8 cellular contexts compared by ENCODE assay signal in genomic region chrX:23332101-23332887, GRCh38. TPM values are rescaled to one million over a fixed set of nuclear protein-coding genes. Genes with fewer than 3 reads are reported as not detected.
DNase-seq lines count a peak whose midpoint lies in the region.

No MANE protein-coding gene starts in this region.

- H3K27ac Mint-ChIP-seq in activated T-helper 1 cell treated with anti-CD3 and anti-CD28 coated beads, Interleukin-12 subunit alpha, Interleukin-12 subunit beta, Interleukin-2, Interleukin-4 antibody, amounts not matched to agents 30 ng/mL and 10 ng/mL and 1 ng/mL, durations not matched to agents 14 hours and 24 hours and 36 hours, result no peak overlapping the region

- peaks cover 32% of the 10 kb centered on the region for H3K27me3 Mint-ChIP-seq in activated T-helper 1 cell treated with anti-CD3 and anti-CD28 coated beads, Interleukin-12 subunit alpha, Interleukin-12 subunit beta, Interleukin-2, Interleukin-4 antibody, amounts not matched to agents 30 ng/mL and 10 ng/mL and 1 ng/mL, durations not matched to agents 14 hours and 24 hours and 36 hours (ENCODE audit: insufficient read depth)

- no peak overlapping the region for H3K4me3 Mint-ChIP-seq in activated T-helper 1 cell treated with anti-CD3 and anti-CD28 coated beads, Interleukin-12 subunit alpha, Interleukin-12 subunit beta, Interleukin-2, Interleukin-4 antibody, amounts not matched to agents 30 ng/mL and 10 ng/mL and 1 ng/mL, durations not matched to agents 14 hours and 24 hours and 36 hours

- H3K9me3 Mint-ChIP-seq in activated T-helper 1 cell treated with anti-CD3 and anti-CD28 coated beads, Interleukin-12 subunit alpha, Interleukin-12 subunit beta, Interleukin-2, Interleukin-4 antibody, amounts not matched to agents 30 ng/mL and 10 ng/mL and 1 ng/mL, durations not matched to agents 14 hours and 24 hours and 36 hours, result no peaks in the 10 kb centered on the region

- no peaks in the 10 kb centered on the region for H3K36me3 Mint-ChIP-seq in activated T-helper 1 cell treated with anti-CD3 and anti-CD28 coated beads, Interleukin-12 subunit alpha, Interleukin-12 subunit beta, Interleukin-2, Interleukin-4 antibody, amounts not matched to agents 30 ng/mL and 10 ng/mL and 1 ng/mL, durations not matched to agents 14 hours and 24 hours and 36 hours (ENCODE audit: low read depth)

- no peaks in the 10 kb centered on the region for H3K4me1 Mint-ChIP-seq in activated T-helper 1 cell treated with anti-CD3 and anti-CD28 coated beads, Interleukin-12 subunit alpha, Interleukin-12 subunit beta, Interleukin-2, Interleukin-4 antibody, amounts not matched to agents 30 ng/mL and 10 ng/mL and 1 ng/mL, durations not matched to agents 14 hours and 24 hours and 36 hours (ENCODE audit: low read depth)

- DNase-seq in stimulated activated CD4-positive, alpha-beta T cell treated with anti-CD3 and anti-CD28 coated beads, Interleukin-4, amount 100 ng/mL, for 1 hour, result peak; percentile 8
- no peak for DNase-seq in stimulated activated CD4-positive, alpha-beta T cell treated with anti-CD3 and anti-CD28 coated beads, Interleukin-2, amount 100 ng/mL, for 48 hours
- peak; percentile 55 for DNase-seq in ecto neural progenitor cell (ENCODE audit: low spot score)
- peak in 40 of 56 donors; percentile 1 to 53 (median 18) for DNase-seq in nucleus accumbens (lab: John Stamatoyannopoulos, UW)
- DNase-seq in AG08396 (ENCODE audit: low spot score), result no peak
- DNase-seq in activated T-helper 1 cell treated with anti-CD3 and anti-CD28 coated beads, Interleukin-12 subunit alpha, Interleukin-12 subunit beta, Interleukin-2, Interleukin-4 antibody, amounts not matched to agents 30 ng/mL and 10 ng/mL and 1 ng/mL, durations not matched to agents 14 hours and 24 hours and 36 hours (ENCODE audit: low spot score), result no peak
- DNase-seq in GDM1 (lab: John Stamatoyannopoulos, UW), result no peak
- DNase-seq in SK-N-DZ (ENCODE audit: low spot score), result no peak

- intact Hi-C loops in activated T-helper 1 cell treated with anti-CD3 and anti-CD28 coated beads, Interleukin-12 subunit alpha, Interleukin-12 subunit beta, Interleukin-2, Interleukin-4 antibody, amounts not matched to agents 30 ng/mL and 10 ng/mL and 1 ng/mL, durations not matched to agents 14 hours and 24 hours and 36 hours (cut with micrococcal nuclease), result no loop called here

RNA-seq across cellular contexts. Expression of gene PTCHD1, which starts 2.4 kb away (rescaled TPM):
- not detected in 2 replicates for total RNA-seq in activated T-helper 1 cell treated with anti-CD3 and anti-CD28 coated beads, Interleukin-12 subunit alpha, Interleukin-12 subunit beta, Interleukin-2, Interleukin-4 antibody, amounts not matched to agents 30 ng/mL and 10 ng/mL and 1 ng/mL, durations not matched to agents 14 hours and 24 hours and 36 hours
- 0.35 and 0.65 TPM in 2 replicates for polyA plus RNA-seq in SK-N-DZ (2014; cell fraction: cytosol; rRNA removed)
- polyA plus RNA-seq in SK-N-DZ (2014; cell fraction: nucleus; rRNA removed), result 0.80 and 2.1 TPM in 2 replicates

Comparison
In these comparisons a context has a peak if more than half of its experiments do, and no peak if none do; other contexts are left out.
1. DNase-seq: peak in stimulated activated CD4-positive, alpha-beta T cell treated with anti-CD3 and anti-CD28 coated beads, Interleukin-4, amount 100 ng/mL, for 1 hour (single experiment), ecto neural progenitor cell (single experiment) and nucleus accumbens (40 of 56); none in stimulated activated CD4-positive, alpha-beta T cell treated with anti-CD3 and anti-CD28 coated beads, Interleukin-2, amount 100 ng/mL, for 48 hours (0 of 2), AG08396 (single experiment), activated T-helper 1 cell treated with anti-CD3 and anti-CD28 coated beads, Interleukin-12 subunit alpha, Interleukin-12 subunit beta, Interleukin-2, Interleukin-4 antibody, amounts not matched to agents 30 ng/mL and 10 ng/mL and 1 ng/mL, durations not matched to agents 14 hours and 24 hours and 36 hours (single experiment), GDM1 (single experiment) and SK-N-DZ (single experiment).